In genomic region chr20:46698788-46699187, GRCh38 we compare ENCODE assay signal across 20 cellular contexts. TPM values are rescaled to one million over a fixed set of nuclear protein-coding genes. Genes with fewer than 3 reads are reported as not detected.
"Had no signal": no experiment of that assay in that cellular context is flagged by ENCODE, and none has a peak within 500 bp of the region (broad histone marks: within the 10 kb centered on the region; RNA-seq: fewer than 3 reads in every experiment).

No MANE protein-coding gene starts in this region.

- H2AFZ ChIP-seq: hepatocyte, parathyroid adenoma had no signal

- H3K27ac Mint-ChIP-seq: activated CD4-positive, alpha-beta T cell treated with anti-CD3 and anti-CD28 coated beads, Interleukin-2, amount 10 ng/mL, durations not matched to agents 24 days and 14 days; activated CD8-positive, alpha-beta T cell treated with anti-CD3 and anti-CD28 coated beads for 36 hours; activated naive CD8-positive, alpha-beta T cell treated with anti-CD3 and anti-CD28 coated beads, Interleukin-2, amount 10 ng/mL, durations not matched to agents 7 days and 5 days; activated T-helper 17 cell treated with anti-CD3 and anti-CD28 coated beads, Interleukin-2, amount 50 U/mL, for 72 hours; natural killer cell treated with Interleukin-12 subunit alpha and Interleukin-12 subunit beta and Interleukin-15 and Interleukin-18, amount 100 ng/mL, for 72 hours; stimulated activated effector memory CD8-positive, alpha-beta T cell treated with anti-CD3 and anti-CD28 coated beads, Interleukin-12 subunit alpha, Interleukin-12 subunit beta, amount 100 ng/mL, for 72 hours had no signal

- H3K36me3 ChIP-seq: stomach, vagina had no signal

- H3K27me3 ChIP-seq: body of pancreas, foreskin keratinocyte, hepatocyte, vagina had no signal

- H3K4me2 ChIP-seq: hepatocyte, smooth muscle cell had no signal

- H3K4me3 ChIP-seq: body of pancreas, hepatocyte, smooth muscle cell, stomach, vagina had no signal

- H3K4me3 Mint-ChIP-seq: activated CD4-positive, alpha-beta T cell treated with anti-CD3 and anti-CD28 coated beads, Interleukin-2, amount 10 ng/mL, durations not matched to agents 24 days and 14 days; activated CD8-positive, alpha-beta T cell treated with anti-CD3 and anti-CD28 coated beads for 36 hours; activated naive CD8-positive, alpha-beta T cell treated with anti-CD3 and anti-CD28 coated beads, Interleukin-2, amount 10 ng/mL, durations not matched to agents 7 days and 5 days; activated T-helper 17 cell treated with anti-CD3 and anti-CD28 coated beads, Interleukin-2, amount 50 U/mL, for 72 hours; natural killer cell treated with Interleukin-12 subunit alpha and Interleukin-12 subunit beta and Interleukin-15 and Interleukin-18, amount 100 ng/mL, for 72 hours; stimulated activated effector memory CD8-positive, alpha-beta T cell treated with anti-CD3 and anti-CD28 coated beads, Interleukin-12 subunit alpha, Interleukin-12 subunit beta, amount 100 ng/mL, for 72 hours had no signal

- H3K79me2 ChIP-seq: hepatocyte, parathyroid adenoma had no signal

- H3K4me1 Mint-ChIP-seq: activated T-helper 17 cell treated with anti-CD3 and anti-CD28 coated beads, Interleukin-2, amount 50 U/mL, for 72 hours; stimulated activated effector memory CD8-positive, alpha-beta T cell treated with anti-CD3 and anti-CD28 coated beads, Interleukin-12 subunit alpha, Interleukin-12 subunit beta, amount 100 ng/mL, for 72 hours had no signal

- H3K9me3 Mint-ChIP-seq: activated CD4-positive, alpha-beta T cell treated with anti-CD3 and anti-CD28 coated beads, Interleukin-2, amount 10 ng/mL, durations not matched to agents 24 days and 14 days; activated CD8-positive, alpha-beta T cell treated with anti-CD3 and anti-CD28 coated beads for 36 hours; activated naive CD8-positive, alpha-beta T cell treated with anti-CD3 and anti-CD28 coated beads, Interleukin-2, amount 10 ng/mL, durations not matched to agents 7 days and 5 days; activated T-helper 17 cell treated with anti-CD3 and anti-CD28 coated beads, Interleukin-2, amount 50 U/mL, for 72 hours; natural killer cell treated with Interleukin-12 subunit alpha and Interleukin-12 subunit beta and Interleukin-15 and Interleukin-18, amount 100 ng/mL, for 72 hours; stimulated activated effector memory CD8-positive, alpha-beta T cell treated with anti-CD3 and anti-CD28 coated beads, Interleukin-12 subunit alpha, Interleukin-12 subunit beta, amount 100 ng/mL, for 72 hours had no signal

- H3K9me3 ChIP-seq: body of pancreas, stomach, vagina had no signal

- H3K4me1 ChIP-seq: body of pancreas, foreskin keratinocyte, parathyroid adenoma, stomach, vagina had no signal

- H3K36me3 Mint-ChIP-seq: activated naive CD8-positive, alpha-beta T cell treated with anti-CD3 and anti-CD28 coated beads, Interleukin-2, amount 10 ng/mL, durations not matched to agents 7 days and 5 days; natural killer cell treated with Interleukin-12 subunit alpha and Interleukin-12 subunit beta and Interleukin-15 and Interleukin-18, amount 100 ng/mL, for 72 hours; stimulated activated effector memory CD8-positive, alpha-beta T cell treated with anti-CD3 and anti-CD28 coated beads, Interleukin-12 subunit alpha, Interleukin-12 subunit beta, amount 100 ng/mL, for 72 hours had no signal

- DNase-seq: activated CD4-positive, alpha-beta T cell treated with anti-CD3 and anti-CD28 coated beads, Interleukin-2, amount 10 ng/mL, durations not matched to agents 24 days and 14 days; activated CD8-positive, alpha-beta T cell treated with anti-CD3 and anti-CD28 coated beads for 36 hours; activated naive CD4-positive, alpha-beta T cell treated with Interleukin-2 at 50 U/mL for 16 hours; activated naive CD8-positive, alpha-beta T cell treated with anti-CD3 and anti-CD28 coated beads, Interleukin-2, amount 10 ng/mL, durations not matched to agents 7 days and 5 days; activated T-cell treated with anti-CD3 and anti-CD28 coated beads, Interleukin-2, amount 50 U/mL, for 1 hour; body of pancreas; caudate nucleus; foreskin keratinocyte; left cardiac atrium; mesenchymal stem cell; stimulated activated CD4-positive, alpha-beta T cell treated with anti-CD3 and anti-CD28 coated beads, Interleukin-4, amount 100 ng/mL, for 24 hours; stomach had no signal

- ATAC-seq: activated CD8-positive, alpha-beta T cell treated with anti-CD3 and anti-CD28 coated beads for 36 hours; activated T-helper 17 cell treated with anti-CD3 and anti-CD28 coated beads, Interleukin-2, amount 50 U/mL, for 72 hours; body of pancreas; natural killer cell treated with Interleukin-12 subunit alpha and Interleukin-12 subunit beta and Interleukin-15 and Interleukin-18, amount 100 ng/mL, for 72 hours; sciatic nerve; stimulated activated effector memory CD8-positive, alpha-beta T cell treated with anti-CD3 and anti-CD28 coated beads, Interleukin-12 subunit alpha, Interleukin-12 subunit beta, amount 100 ng/mL, for 72 hours had no signal

- H3K27ac ChIP-seq: body of pancreas, foreskin keratinocyte, hepatocyte, parathyroid adenoma, stomach, vagina had no signal

- H3K9ac ChIP-seq: parathyroid adenoma had no signal

RNA-seq across cellular contexts. Expression of gene SLC2A10, which starts 10.7 kb away (rescaled TPM):
- total RNA-seq: activated CD4-positive, alpha-beta T cell treated with anti-CD3 and anti-CD28 coated beads, Interleukin-2, amount 10 ng/mL, durations not matched to agents 24 days and 14 days; activated CD8-positive, alpha-beta T cell treated with anti-CD3 and anti-CD28 coated beads for 36 hours; activated naive CD8-positive, alpha-beta T cell treated with anti-CD3 and anti-CD28 coated beads, Interleukin-2, amount 10 ng/mL, durations not matched to agents 7 days and 5 days; activated T-helper 17 cell treated with anti-CD3 and anti-CD28 coated beads, Interleukin-2, amount 50 U/mL, for 72 hours had no signal

RNA-seq across cellular contexts. Expression of gene SLC13A3, which starts 47.5 kb away (rescaled TPM):
- total RNA-seq: activated CD4-positive, alpha-beta T cell treated with anti-CD3 and anti-CD28 coated beads, Interleukin-2, amount 10 ng/mL, durations not matched to agents 24 days and 14 days; activated CD8-positive, alpha-beta T cell treated with anti-CD3 and anti-CD28 coated beads for 36 hours; activated T-helper 17 cell treated with anti-CD3 and anti-CD28 coated beads, Interleukin-2, amount 50 U/mL, for 72 hours had no signal
